In genomic region chr10:78382047-78382446, GRCh38 we compare ENCODE assay signal across 30 cellular contexts.
"Had no signal": no experiment of that assay in that cellular context is flagged by ENCODE, and none has a peak within 500 bp of the region (broad histone marks: within the 10 kb centered on the region; RNA-seq: fewer than 3 reads in every experiment).

No MANE protein-coding gene starts in this region.

- H3K79me2 ChIP-seq: parathyroid adenoma had no signal

- H3K36me3 ChIP-seq: neural progenitor cell, ovary, spleen, suprapubic skin, thoracic aorta, thyroid gland, tibial nerve, upper lobe of left lung, vagina had no signal

- ATAC-seq: naive thymus-derived CD4-positive, alpha-beta T cell; psoas muscle; right cardiac atrium; sciatic nerve; stimulated activated memory B cell treated with anti-CD40 and anti-IgM and Interleukin-4, amounts not matched to agents 10 μg/mL and 1 μg/mL and 100 μg/mL, for 72 hours; stimulated activated naive CD8-positive, alpha-beta T cell treated with anti-CD3 and anti-CD28 coated beads, Interleukin-15, amount 100 ng/mL, for 72 hours; stimulated activated naive CD8-positive, alpha-beta T cell treated with anti-CD3 and anti-CD28 coated beads, Interleukin-15, Interleukin-2, amounts not matched to agents 100 U/mL and 50 U/mL, for 24 hours had no signal

- H3K9me3 Mint-ChIP-seq: stimulated activated memory B cell treated with anti-CD40 and anti-IgM and Interleukin-4, amounts not matched to agents 10 μg/mL and 1 μg/mL and 100 μg/mL, for 72 hours; stimulated activated naive CD8-positive, alpha-beta T cell treated with anti-CD3 and anti-CD28 coated beads, Interleukin-15, amount 100 ng/mL, for 72 hours had no signal

- H3K36me3 Mint-ChIP-seq: naive thymus-derived CD4-positive, alpha-beta T cell; neural progenitor cell; stimulated activated memory B cell treated with anti-CD40 and anti-IgM and Interleukin-4, amounts not matched to agents 10 μg/mL and 1 μg/mL and 100 μg/mL, for 72 hours had no signal

- H3K27me3 Mint-ChIP-seq: stimulated activated memory B cell treated with anti-CD40 and anti-IgM and Interleukin-4, amounts not matched to agents 10 μg/mL and 1 μg/mL and 100 μg/mL, for 72 hours; stimulated activated naive CD8-positive, alpha-beta T cell treated with anti-CD3 and anti-CD28 coated beads, Interleukin-15, amount 100 ng/mL, for 72 hours had no signal

- H3K4me3 ChIP-seq: neural progenitor cell, ovary, psoas muscle, skin epidermis, smooth muscle cell, spleen, suprapubic skin, thoracic aorta, thyroid gland, tibial nerve, upper lobe of left lung, vagina had no signal

- H3K4me2 ChIP-seq: neural progenitor cell, smooth muscle cell had no signal

- FAIRE-seq: urothelium cell line had no signal

- H2AFZ ChIP-seq: neural progenitor cell, parathyroid adenoma had no signal

- H3K4me1 Mint-ChIP-seq: naive thymus-derived CD4-positive, alpha-beta T cell; stimulated activated memory B cell treated with anti-CD40 and anti-IgM and Interleukin-4, amounts not matched to agents 10 μg/mL and 1 μg/mL and 100 μg/mL, for 72 hours; stimulated activated naive CD8-positive, alpha-beta T cell treated with anti-CD3 and anti-CD28 coated beads, Interleukin-15, amount 100 ng/mL, for 72 hours had no signal

- H3K4me1 ChIP-seq: parathyroid adenoma, psoas muscle, spleen, suprapubic skin, upper lobe of left lung, vagina had no signal

- H3K27me3 ChIP-seq: neural progenitor cell, ovary, thyroid gland, tibial nerve, upper lobe of left lung, vagina had no signal

- H3K4me3 Mint-ChIP-seq: naive thymus-derived CD4-positive, alpha-beta T cell; nephron; neural progenitor cell; stimulated activated memory B cell treated with anti-CD40 and anti-IgM and Interleukin-4, amounts not matched to agents 10 μg/mL and 1 μg/mL and 100 μg/mL, for 72 hours; stimulated activated naive CD8-positive, alpha-beta T cell treated with anti-CD3 and anti-CD28 coated beads, Interleukin-15, amount 100 ng/mL, for 72 hours had no signal

- DNase-seq: naive thymus-derived CD4-positive, alpha-beta T cell; occipital lobe; ovary; psoas muscle; right cardiac atrium; stimulated activated CD4-positive, alpha-beta T cell treated with anti-CD3 and anti-CD28 coated beads, Interleukin-12 subunit alpha, Interleukin-12 subunit beta, amount 100 ng/mL, for 4 hours; stimulated activated CD4-positive, alpha-beta T cell treated with anti-CD3 and anti-CD28 coated beads, Interleukin-1b, Interleukin-23, amount 100 ng/mL, for 48 hours; stimulated activated CD4-positive, alpha-beta T cell treated with anti-CD3 and anti-CD28 coated beads, Interleukin-4, amount 100 ng/mL, for 1 hour; stimulated activated CD4-positive, alpha-beta T cell treated with anti-CD3 and anti-CD28 coated beads, Interleukin-4, amount 100 ng/mL, for 4 hours; stimulated activated CD8-positive, alpha-beta memory T cell treated with anti-CD3 and anti-CD28 coated beads, Interleukin-4, amount 100 ng/mL, for 48 hours; stimulated activated naive CD4-positive, alpha-beta T cell; stimulated activated naive CD8-positive, alpha-beta T cell treated with anti-CD3 and anti-CD28 coated beads, Interleukin-15, amount 100 ng/mL, for 72 hours; stimulated activated naive CD8-positive, alpha-beta T cell treated with anti-CD3 and anti-CD28 coated beads, Interleukin-15, Interleukin-2, amounts not matched to agents 100 U/mL and 50 U/mL, for 24 hours; thyroid gland; trophoblast cell; upper lobe of left lung had no signal

- H3K9ac ChIP-seq: neural progenitor cell, parathyroid adenoma had no signal

- H3K9me3 ChIP-seq: ovary, psoas muscle, thoracic aorta, thyroid gland, upper lobe of left lung, vagina had no signal

- H3K27ac ChIP-seq: neural progenitor cell, ovary, parathyroid adenoma, psoas muscle, skin epidermis, spleen, suprapubic skin, thoracic aorta, thyroid gland, tibial nerve, upper lobe of left lung, vagina had no signal

- H3K27ac Mint-ChIP-seq: naive thymus-derived CD4-positive, alpha-beta T cell; neural progenitor cell; progenitor cell of endocrine pancreas; stimulated activated memory B cell treated with anti-CD40 and anti-IgM and Interleukin-4, amounts not matched to agents 10 μg/mL and 1 μg/mL and 100 μg/mL, for 72 hours; stimulated activated naive CD8-positive, alpha-beta T cell treated with anti-CD3 and anti-CD28 coated beads, Interleukin-15, amount 100 ng/mL, for 72 hours had no signal
